ENCODE assay signal across 8 cellular contexts in the genomic region with DNA sequence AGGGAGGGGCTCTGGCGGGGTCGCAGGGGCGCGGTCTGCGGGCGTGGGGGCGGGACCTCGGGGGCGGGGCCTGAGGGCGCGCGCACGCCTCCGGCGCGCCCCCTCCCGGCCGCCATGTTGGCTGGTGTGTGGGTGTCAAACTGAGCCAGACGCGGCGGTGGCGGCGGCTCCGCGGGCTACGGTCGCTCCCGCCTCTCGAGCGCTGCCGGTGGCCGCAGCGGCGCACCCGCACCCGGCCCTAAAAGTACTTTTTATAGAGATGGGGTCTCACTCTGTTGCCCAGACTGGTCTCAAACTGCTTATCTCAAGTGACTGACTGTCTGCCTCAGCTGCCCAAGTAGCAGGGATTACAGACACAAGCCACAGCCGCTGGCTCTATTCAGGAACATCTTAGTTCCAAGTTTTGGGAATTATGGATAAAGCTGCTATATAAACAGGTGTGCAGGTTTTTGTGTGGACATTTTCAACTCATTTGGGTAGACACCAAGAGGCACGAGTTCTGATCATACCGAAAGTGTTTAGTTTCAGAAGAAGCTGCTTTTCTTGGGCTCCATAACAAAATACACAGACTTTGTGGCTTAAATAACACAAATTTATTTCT. TPM values are rescaled to one million over a fixed set of nuclear protein-coding genes. Genes with fewer than 3 reads are reported as not detected.
A peak's percentile ranks its signal among the peaks of the same experiment; 100 is the strongest.
DNase-seq lines count a peak whose midpoint lies in the region; ATAC-seq and TF ChIP-seq lines count a peak whose summit lies in the region.
"Not testable (repeated sequence)": the region's sequence is repeated elsewhere in the genome, so short reads cannot be mapped to it uniquely, and the experiment has no call there.

No MANE protein-coding gene starts in this region.

- not testable (repeated sequence) for H3K4me1 ChIP-seq in vagina

- POLR2A ChIA-PET in activated CD8-positive, alpha-beta T cell treated with anti-CD3 and anti-CD28 coated beads for 36 hours (lab: Charles Lee) = not testable (repeated sequence)

- peak overlapping the region; percentile 72 to 86 for H3K27ac ChIP-seq in coronary artery
- H3K27ac ChIP-seq in vagina = peak overlapping the region; percentile 88

- H3K4me3 ChIP-seq in MG63 (peak overlapping the region; percentile 56), coronary artery (peak overlapping the region; percentile 70), skeletal muscle cell (ENCODE audit: low read depth, low read length) (peak overlapping the region; percentile 37), vagina (peak overlapping the region; percentile 42 to 44)

- not testable (repeated sequence) for H3K4me1 Mint-ChIP-seq in activated CD8-positive, alpha-beta T cell treated with anti-CD3 and anti-CD28 coated beads for 36 hours (ENCODE audit: low read depth)

- H3K27me3 ChIP-seq in MG63, vagina: not testable (repeated sequence)

- H3K27ac Mint-ChIP-seq in activated CD8-positive, alpha-beta T cell treated with anti-CD3 and anti-CD28 coated beads for 36 hours = not testable (repeated sequence)

- not testable (repeated sequence) for H3K9me3 Mint-ChIP-seq in activated CD8-positive, alpha-beta T cell treated with anti-CD3 and anti-CD28 coated beads for 36 hours

- CTCF ChIA-PET in activated CD8-positive, alpha-beta T cell treated with anti-CD3 and anti-CD28 coated beads for 36 hours (lab: Charles Lee) = not testable (repeated sequence)

- not testable (repeated sequence) for TF ChIP-seq CTCF in activated CD8-positive, alpha-beta T cell treated with anti-CD3 and anti-CD28 coated beads for 36 hours (IDR thresholded peaks at IDR 0.05); coronary artery (IDR thresholded peaks at IDR 0.05)
- TF ChIP-seq CTCF in vagina (IDR thresholded peaks at IDR 0.05) = peak in 1 of 3 experiments; percentile 49

- not testable (repeated sequence) for H3K36me3 Mint-ChIP-seq in activated CD8-positive, alpha-beta T cell treated with anti-CD3 and anti-CD28 coated beads for 36 hours (ENCODE audit: low read depth)

- intact Hi-C loops in activated CD8-positive, alpha-beta T cell treated with anti-CD3 and anti-CD28 coated beads for 36 hours (cut with micrococcal nuclease); vagina (cut with DNase I): not testable (repeated sequence)

- not testable (repeated sequence) for H3K9me3 ChIP-seq in MG63, vagina

- DNase-seq in MG63 (peak; percentile 71), left kidney (ENCODE audit: low read depth, low spot score) (peak; percentile 79), vagina (ENCODE audit: extremely low spot score in 2 of 2) (peak in 1 of 2 donors; percentile 54)
- peak; percentile 57 for DNase-seq in activated CD8-positive, alpha-beta T cell treated with anti-CD3 and anti-CD28 coated beads for 36 hours
- not testable (repeated sequence) for DNase-seq in coronary artery (ENCODE audit: low spot score); skeletal muscle cell (ENCODE audit: low read depth)

- peak overlapping the region; percentile 69 for H3K4me3 Mint-ChIP-seq in activated CD8-positive, alpha-beta T cell treated with anti-CD3 and anti-CD28 coated beads for 36 hours

- not testable (repeated sequence) for H3K27me3 Mint-ChIP-seq in activated CD8-positive, alpha-beta T cell treated with anti-CD3 and anti-CD28 coated beads for 36 hours

- H3K36me3 ChIP-seq in MG63, vagina: not testable (repeated sequence)

- peak; percentile 76 for ATAC-seq in GM18517 (IDR thresholded peaks at IDR 0.05; ENCODE audit: unreplicated experiment)
- ATAC-seq in HG02642 (IDR thresholded peaks at IDR 0.05; ENCODE audit: poor library complexity, unreplicated experiment) = peak; percentile 78
- ATAC-seq in activated CD8-positive, alpha-beta T cell treated with anti-CD3 and anti-CD28 coated beads for 36 hours = peak; percentile 52

- TF ChIP-seq POLR2A in vagina (IDR thresholded peaks at IDR 0.05) = peak in 1 of 2 donors; percentile 84

RNA-seq across cellular contexts. Expression of a gene that starts 16.2 kb away (rescaled TPM):
- total RNA-seq in MG63 (2014; rRNA removed; shearing (Covaris generic); ENCODE audit: low replicate concordance) = not detected in 2 replicates
- 1 to 10 TPM; 5.1 to 6.5 TPM for total RNA-seq in activated CD8-positive, alpha-beta T cell treated with anti-CD3 and anti-CD28 coated beads for 36 hours
- not detected for total RNA-seq in vagina
